In the genomic region with DNA sequence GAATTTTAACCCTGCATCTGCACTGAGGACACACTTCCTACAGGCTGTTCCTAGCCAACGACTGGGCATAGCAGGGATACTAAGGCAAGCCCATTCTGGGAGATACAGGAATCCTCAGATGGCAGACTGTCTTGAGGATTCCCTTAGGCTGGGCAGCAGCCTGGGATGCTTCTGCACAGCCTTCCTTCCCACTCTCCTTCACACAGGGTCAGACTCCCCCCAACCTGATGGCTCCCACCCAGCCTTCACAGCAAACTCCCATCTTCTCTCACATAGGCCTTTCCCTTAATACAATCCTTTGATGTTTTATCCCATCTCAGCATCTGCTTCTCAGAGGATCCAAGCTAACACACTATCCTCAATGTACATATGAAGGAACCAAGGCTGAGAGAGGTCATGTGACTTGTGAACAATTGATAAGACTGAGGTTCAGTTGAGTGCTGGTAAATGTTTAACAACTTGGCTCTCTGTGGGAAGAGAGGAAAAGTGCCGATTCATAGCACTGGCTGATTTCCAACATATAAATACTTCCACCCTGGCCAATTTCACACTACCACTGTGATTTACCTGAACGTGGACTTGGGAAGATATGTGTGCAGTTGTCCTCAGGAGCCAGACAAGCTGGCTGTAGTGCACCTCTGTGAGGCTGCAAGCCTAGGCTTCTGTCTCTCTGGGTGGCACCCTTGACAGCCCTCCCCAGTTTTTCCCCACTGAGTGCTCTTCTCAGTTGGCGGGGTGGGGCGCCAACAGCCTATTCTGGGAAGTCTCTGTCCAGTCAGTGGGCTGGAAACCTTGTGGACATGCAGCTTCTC, we compare ENCODE assay signal across 1 cellular context.
TF ChIP-seq lines count a peak whose summit lies in the region.

No MANE protein-coding gene starts in this region.

TF ChIP-seq in HepG2, 621 proteins besides CTCF, POLR2A, EP300 and RAD21 (continued from another document and continues in another):
- peak; percentile 75; the same call in 1 of the 2 replicates for TF ChIP-seq HOMEZ (CRISPR knock-in tag; IDR thresholded peaks at IDR 0.05; ENCODE audit: low read depth)
- no peak for TF ChIP-seq PHF20 (CRISPR knock-in tag; IDR thresholded peaks at IDR 0.05)
- no peak for TF ChIP-seq GABPB1 (CRISPR knock-in tag; IDR thresholded peaks at IDR 0.05)
- TF ChIP-seq PHF8 (CRISPR knock-in tag; IDR thresholded peaks at IDR 0.05), result 0 out of 2 replicates have a peak, but pooled peaks have one; percentile 16
- TF ChIP-seq ZNF274 (CRISPR knock-in tag; IDR thresholded peaks at IDR 0.05), result no peak
- TF ChIP-seq, protein P1, sequence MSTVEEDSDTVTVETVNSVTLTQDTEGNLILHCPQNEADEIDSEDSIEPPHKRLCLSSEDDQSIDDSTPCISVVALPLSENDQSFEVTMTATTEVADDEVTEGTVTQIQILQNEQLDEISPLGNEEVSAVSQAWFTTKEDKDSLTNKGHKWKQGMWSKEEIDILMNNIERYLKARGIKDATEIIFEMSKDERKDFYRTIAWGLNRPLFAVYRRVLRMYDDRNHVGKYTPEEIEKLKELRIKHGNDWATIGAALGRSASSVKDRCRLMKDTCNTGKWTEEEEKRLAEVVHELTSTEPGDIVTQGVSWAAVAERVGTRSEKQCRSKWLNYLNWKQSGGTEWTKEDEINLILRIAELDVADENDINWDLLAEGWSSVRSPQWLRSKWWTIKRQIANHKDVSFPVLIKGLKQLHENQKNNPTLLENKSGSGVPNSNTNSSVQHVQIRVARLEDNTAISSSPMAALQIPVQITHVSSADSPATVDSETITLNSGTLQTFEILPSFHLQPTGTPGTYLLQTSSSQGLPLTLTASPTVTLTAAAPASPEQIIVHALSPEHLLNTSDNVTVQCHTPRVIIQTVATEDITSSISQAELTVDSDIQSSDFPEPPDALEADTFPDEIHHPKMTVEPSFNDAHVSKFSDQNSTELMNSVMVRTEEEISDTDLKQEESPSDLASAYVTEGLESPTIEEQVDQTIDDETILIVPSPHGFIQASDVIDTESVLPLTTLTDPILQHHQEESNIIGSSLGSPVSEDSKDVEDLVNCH (CRISPR knock-in tag; IDR thresholded peaks at IDR 0.05), result no peak
- no peak for TF ChIP-seq KLF9 (CRISPR knock-in tag; IDR thresholded peaks at IDR 0.05; ENCODE audit: low read depth)
- TF ChIP-seq ZBTB2 (CRISPR knock-in tag; IDR thresholded peaks at IDR 0.05; ENCODE audit: low read depth), result no peak
- 0 out of 2 replicates have a peak, but pooled peaks have one; percentile 51 for TF ChIP-seq IRF2 (CRISPR knock-in tag; IDR thresholded peaks at IDR 0.05)
- no peak for TF ChIP-seq ZNF530 (CRISPR knock-in tag; IDR thresholded peaks at IDR 0.05; ENCODE audit: low read depth)
- TF ChIP-seq, protein P2, sequence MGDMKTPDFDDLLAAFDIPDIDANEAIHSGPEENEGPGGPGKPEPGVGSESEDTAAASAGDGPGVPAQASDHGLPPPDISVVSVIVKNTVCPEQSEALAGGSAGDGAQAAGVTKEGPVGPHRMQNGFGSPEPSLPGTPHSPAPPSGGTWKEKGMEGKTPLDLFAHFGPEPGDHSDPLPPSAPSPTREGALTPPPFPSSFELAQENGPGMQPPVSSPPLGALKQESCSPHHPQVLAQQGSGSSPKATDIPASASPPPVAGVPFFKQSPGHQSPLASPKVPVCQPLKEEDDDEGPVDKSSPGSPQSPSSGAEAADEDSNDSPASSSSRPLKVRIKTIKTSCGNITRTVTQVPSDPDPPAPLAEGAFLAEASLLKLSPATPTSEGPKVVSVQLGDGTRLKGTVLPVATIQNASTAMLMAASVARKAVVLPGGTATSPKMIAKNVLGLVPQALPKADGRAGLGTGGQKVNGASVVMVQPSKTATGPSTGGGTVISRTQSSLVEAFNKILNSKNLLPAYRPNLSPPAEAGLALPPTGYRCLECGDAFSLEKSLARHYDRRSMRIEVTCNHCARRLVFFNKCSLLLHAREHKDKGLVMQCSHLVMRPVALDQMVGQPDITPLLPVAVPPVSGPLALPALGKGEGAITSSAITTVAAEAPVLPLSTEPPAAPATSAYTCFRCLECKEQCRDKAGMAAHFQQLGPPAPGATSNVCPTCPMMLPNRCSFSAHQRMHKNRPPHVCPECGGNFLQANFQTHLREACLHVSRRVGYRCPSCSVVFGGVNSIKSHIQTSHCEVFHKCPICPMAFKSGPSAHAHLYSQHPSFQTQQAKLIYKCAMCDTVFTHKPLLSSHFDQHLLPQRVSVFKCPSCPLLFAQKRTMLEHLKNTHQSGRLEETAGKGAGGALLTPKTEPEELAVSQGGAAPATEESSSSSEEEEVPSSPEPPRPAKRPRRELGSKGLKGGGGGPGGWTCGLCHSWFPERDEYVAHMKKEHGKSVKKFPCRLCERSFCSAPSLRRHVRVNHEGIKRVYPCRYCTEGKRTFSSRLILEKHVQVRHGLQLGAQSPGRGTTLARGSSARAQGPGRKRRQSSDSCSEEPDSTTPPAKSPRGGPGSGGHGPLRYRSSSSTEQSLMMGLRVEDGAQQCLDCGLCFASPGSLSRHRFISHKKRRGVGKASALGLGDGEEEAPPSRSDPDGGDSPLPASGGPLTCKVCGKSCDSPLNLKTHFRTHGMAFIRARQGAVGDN (CRISPR knock-in tag; IDR thresholded peaks at IDR 0.05), result peak; percentile 55
- no peak for TF ChIP-seq EED (CRISPR knock-in tag; IDR thresholded peaks at IDR 0.05)
- TF ChIP-seq MED1 (CRISPR knock-in tag; IDR thresholded peaks at IDR 0.05), result peak; percentile 49; the same call in 1 of the 2 replicates
- peak; percentile 81; the same call in 1 of the 2 replicates for TF ChIP-seq GTF2F1 (IDR thresholded peaks at IDR 0.05; ENCODE audit: low read length)
- peak; percentile 75 for TF ChIP-seq GATAD2A (CRISPR knock-in tag; IDR thresholded peaks at IDR 0.05)
- no peak for TF ChIP-seq ZNF224 (CRISPR knock-in tag; IDR thresholded peaks at IDR 0.05)
- TF ChIP-seq ZUFSP (CRISPR knock-in tag; IDR thresholded peaks at IDR 0.05; ENCODE audit: borderline replicate concordance), result no peak
- no peak for TF ChIP-seq ZNF646 (CRISPR knock-in tag; IDR thresholded peaks at IDR 0.05)
- TF ChIP-seq MXI1 (IDR thresholded peaks at IDR 0.05; ENCODE audit: borderline replicate concordance, low read depth, low read length), result 0 out of 3 replicates have a peak, but pooled peaks have one; percentile 16
- TF ChIP-seq, protein P3, sequence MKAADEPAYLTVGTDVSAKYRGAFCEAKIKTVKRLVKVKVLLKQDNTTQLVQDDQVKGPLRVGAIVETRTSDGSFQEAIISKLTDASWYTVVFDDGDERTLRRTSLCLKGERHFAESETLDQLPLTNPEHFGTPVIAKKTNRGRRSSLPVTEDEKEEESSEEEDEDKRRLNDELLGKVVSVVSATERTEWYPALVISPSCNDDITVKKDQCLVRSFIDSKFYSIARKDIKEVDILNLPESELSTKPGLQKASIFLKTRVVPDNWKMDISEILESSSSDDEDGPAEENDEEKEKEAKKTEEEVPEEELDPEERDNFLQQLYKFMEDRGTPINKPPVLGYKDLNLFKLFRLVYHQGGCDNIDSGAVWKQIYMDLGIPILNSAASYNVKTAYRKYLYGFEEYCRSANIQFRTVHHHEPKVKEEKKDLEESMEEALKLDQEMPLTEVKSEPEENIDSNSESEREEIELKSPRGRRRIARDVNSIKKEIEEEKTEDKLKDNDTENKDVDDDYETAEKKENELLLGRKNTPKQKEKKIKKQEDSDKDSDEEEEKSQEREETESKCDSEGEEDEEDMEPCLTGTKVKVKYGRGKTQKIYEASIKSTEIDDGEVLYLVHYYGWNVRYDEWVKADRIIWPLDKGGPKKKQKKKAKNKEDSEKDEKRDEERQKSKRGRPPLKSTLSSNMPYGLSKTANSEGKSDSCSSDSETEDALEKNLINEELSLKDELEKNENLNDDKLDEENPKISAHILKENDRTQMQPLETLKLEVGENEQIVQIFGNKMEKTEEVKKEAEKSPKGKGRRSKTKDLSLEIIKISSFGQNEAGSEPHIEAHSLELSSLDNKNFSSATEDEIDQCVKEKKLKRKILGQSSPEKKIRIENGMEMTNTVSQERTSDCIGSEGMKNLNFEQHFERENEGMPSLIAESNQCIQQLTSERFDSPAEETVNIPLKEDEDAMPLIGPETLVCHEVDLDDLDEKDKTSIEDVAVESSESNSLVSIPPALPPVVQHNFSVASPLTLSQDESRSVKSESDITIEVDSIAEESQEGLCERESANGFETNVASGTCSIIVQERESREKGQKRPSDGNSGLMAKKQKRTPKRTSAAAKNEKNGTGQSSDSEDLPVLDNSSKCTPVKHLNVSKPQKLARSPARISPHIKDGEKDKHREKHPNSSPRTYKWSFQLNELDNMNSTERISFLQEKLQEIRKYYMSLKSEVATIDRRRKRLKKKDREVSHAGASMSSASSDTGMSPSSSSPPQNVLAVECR (CRISPR knock-in tag; IDR thresholded peaks at IDR 0.05; ENCODE audit: borderline replicate concordance), result peak; percentile 24; the same call in 1 of the 2 replicates
- peak; percentile 65 for TF ChIP-seq GFI1 (CRISPR knock-in tag; IDR thresholded peaks at IDR 0.05; ENCODE audit: borderline replicate concordance)
- peak; percentile 69 for TF ChIP-seq POLR2G (IDR thresholded peaks at IDR 0.05; ENCODE audit: low read depth, low read length)
- TF ChIP-seq MAF1 (CRISPR knock-in tag; IDR thresholded peaks at IDR 0.05; ENCODE audit: borderline replicate concordance), result no peak
- no peak for TF ChIP-seq TFDP2 (CRISPR knock-in tag; IDR thresholded peaks at IDR 0.05)
